ENCODE assay signal across 10 cellular contexts in the genomic region with DNA sequence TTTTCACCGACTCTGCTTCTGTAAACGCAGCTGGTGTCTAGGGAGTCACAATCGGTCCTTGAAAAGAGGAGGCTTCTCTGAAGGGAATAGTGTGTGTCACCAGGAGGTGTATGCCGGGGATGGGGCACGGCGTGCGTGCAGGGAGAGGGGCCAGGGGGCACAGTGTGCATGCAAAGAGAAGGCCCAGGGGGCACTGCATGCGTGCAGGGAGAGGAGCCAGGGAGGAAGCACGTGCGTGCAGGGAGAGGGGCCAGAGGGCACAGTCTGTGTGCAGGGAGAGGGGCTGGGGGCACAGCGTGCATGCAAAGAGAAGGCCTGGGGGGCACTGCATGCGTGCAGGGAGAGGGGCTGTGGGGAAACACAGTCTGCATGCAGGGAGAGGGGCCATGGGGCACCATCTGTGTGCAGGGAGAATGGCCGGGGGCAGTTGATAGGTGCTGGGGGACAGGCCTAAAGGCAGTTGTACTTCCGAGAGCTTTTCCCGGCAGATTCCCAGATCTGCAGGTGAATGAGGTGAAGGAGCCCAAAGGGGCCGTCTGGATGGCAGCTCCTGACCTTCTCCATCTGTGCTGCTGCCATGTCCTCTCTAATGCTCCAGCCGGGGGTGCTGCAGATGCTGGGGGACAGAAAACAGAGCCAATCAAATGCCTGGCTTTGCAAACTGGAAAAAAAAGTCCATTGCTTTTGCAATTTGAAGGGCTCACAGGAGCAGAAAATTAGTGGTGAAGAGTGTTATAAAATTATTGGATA. TPM values are rescaled to one million over a fixed set of nuclear protein-coding genes. Genes with fewer than 3 reads are reported as not detected.
DNase-seq lines count a peak whose midpoint lies in the region; ATAC-seq and TF ChIP-seq lines count a peak whose summit lies in the region.
"Had no signal": no experiment of that assay in that cellular context is flagged by ENCODE, and none has a peak within 500 bp of the region (broad histone marks: within the 10 kb centered on the region; RNA-seq: fewer than 3 reads in every experiment).

No MANE protein-coding gene starts in this region.

- no peak overlapping the region for H3K9ac ChIP-seq in MM.1S (ENCODE audit: low read length)
- H3K9ac ChIP-seq: parathyroid adenoma had no signal

- H3K4me2 ChIP-seq in MM.1S (ENCODE audit: low read depth, low read length): no peak overlapping the region

- intact Hi-C loops in CD4-positive, alpha-beta memory T cell (cut with micrococcal nuclease): no loop called here

- no peak overlapping the region for H3K27ac ChIP-seq in CD8-positive, alpha-beta memory T cell (ENCODE audit: low read depth, low read length)
- peak overlapping the region; percentile 57 to 85 for H3K27ac ChIP-seq in lung (ENCODE audit: low read depth in 1 of 2, low read length in 1 of 2)
- no peak overlapping the region for H3K27ac ChIP-seq in CD4-positive, alpha-beta memory T cell (ENCODE audit: low read depth, low read length)
- H3K27ac ChIP-seq in MM.1S (ENCODE audit: low read length): no peak overlapping the region
- H3K27ac ChIP-seq: SJSA1 had no signal

- H3K4me3 ChIP-seq in CD8-positive, alpha-beta memory T cell (ENCODE audit: low read length): no peak overlapping the region
- H3K4me3 ChIP-seq in lung (no peak overlapping the region), MM.1S (ENCODE audit: low read length) (no peak overlapping the region)
- no peak overlapping the region for H3K4me3 ChIP-seq in CD4-positive, alpha-beta memory T cell (ENCODE audit: low read length in 2 of 2)
- H3K4me3 ChIP-seq: SJSA1 had no signal

- H3K79me2 ChIP-seq in MM.1S (ENCODE audit: low read length): peaks cover 64% of the 10 kb centered on the region

- H3K4me1 ChIP-seq in CD8-positive, alpha-beta memory T cell (ENCODE audit: insufficient read depth, low read length): peaks cover 14% of the 10 kb centered on the region
- H3K4me1 ChIP-seq in lung (ENCODE audit: control insufficient read depth in 2 of 2, insufficient read depth in 2 of 2, low read length in 2 of 2): peaks cover 10 to 31% of the 10 kb centered on the region in 2 donors
- peaks cover 20% of the 10 kb centered on the region for H3K4me1 ChIP-seq in CD4-positive, alpha-beta memory T cell (ENCODE audit: insufficient read depth, low read length)
- no peaks in the 10 kb centered on the region for H3K4me1 ChIP-seq in MM.1S (ENCODE audit: low read length)

- POLR2A ChIA-PET in CD8-positive, alpha-beta memory T cell (lab: Charles Lee): no interaction called here
- POLR2A ChIA-PET in CD4-positive, alpha-beta memory T cell (lab: Charles Lee; ENCODE audit: partially characterized antibody): interaction anchor here (1.2 kb wide), 1 partner anchor 37 kb away, joined by 3 read pairs; a partner anchor contains a TSS

- no peaks in the 10 kb centered on the region for H3K36me3 ChIP-seq in CD8-positive, alpha-beta memory T cell (ENCODE audit: insufficient read depth, low read length)
- peaks cover 0 to 8% of the 10 kb centered on the region in 2 donors for H3K36me3 ChIP-seq in lung (ENCODE audit: control insufficient read depth in 2 of 2, insufficient read depth in 2 of 2, low read length in 2 of 2)
- H3K36me3 ChIP-seq in CD4-positive, alpha-beta memory T cell (ENCODE audit: insufficient read depth, low read length): no peaks in the 10 kb centered on the region
- H3K36me3 ChIP-seq in MM.1S (replicated peaks; ENCODE audit: insufficient read depth, low read length): no peaks in the 10 kb centered on the region
- H3K36me3 ChIP-seq: SJSA1 had no signal

- no peaks in the 10 kb centered on the region for H3K9me2 ChIP-seq in MM.1S (replicated peaks; ENCODE audit: insufficient read depth, low read length)

- DNase-seq in CD8-positive, alpha-beta memory T cell: no peak
- peak; percentile 83 for DNase-seq in SHP77 treated with DMSO at 0.1 percent for 48 hours (lab: John Stamatoyannopoulos, UW)
- no peak for DNase-seq in lung (ENCODE audit: low spot score)
- no peak for DNase-seq in CD4-positive, alpha-beta memory T cell
- DNase-seq in MM.1S: no peak

- TF ChIP-seq CTCF in lung (IDR thresholded peaks at IDR 0.05; ENCODE audit: control extremely low read depth, extremely low read depth) (no peak), MM.1S (IDR thresholded peaks at IDR 0.05; ENCODE audit: low read length) (no peak)

- no peaks in the 10 kb centered on the region for H4K20me1 ChIP-seq in MM.1S (ENCODE audit: insufficient read depth, low read length)

- H3K4me1 Mint-ChIP-seq in CD8-positive, alpha-beta memory T cell: peaks cover 22 to 46% (median 31%) of the 10 kb centered on the region in 3 donors
- H3K4me1 Mint-ChIP-seq in CD4-positive, alpha-beta memory T cell: peaks cover 26 to 63% (median 47%) of the 10 kb centered on the region in 4 donors
- H3K4me1 Mint-ChIP-seq in stimulated activated memory B cell treated with anti-CD40 and anti-IgM and Interleukin-4, amounts not matched to agents 10 μg/mL and 1 μg/mL and 100 μg/mL, for 72 hours: peaks cover 7% of the 10 kb centered on the region

- no peaks in the 10 kb centered on the region for H3K9me3 ChIP-seq in CD8-positive, alpha-beta memory T cell (ENCODE audit: low read length)
- H3K9me3 ChIP-seq in lung (ENCODE audit: control insufficient read depth in 2 of 2, insufficient read depth in 1 of 2, low read length in 1 of 2) (no peaks in the 10 kb centered on the region), MM.1S (replicated peaks; ENCODE audit: insufficient read depth, low read length) (no peaks in the 10 kb centered on the region)
- H3K9me3 ChIP-seq in CD4-positive, alpha-beta memory T cell (ENCODE audit: control insufficient read depth in 1 of 2, low read length in 2 of 2): no peaks in the 10 kb centered on the region
- H3K9me3 ChIP-seq: SJSA1 had no signal

- WGBS in lung, 2 donors: 49 to 65% methylated on average over 17 of the region's 17 CpGs

- no peaks in the 10 kb centered on the region for H3K9me3 Mint-ChIP-seq in CD8-positive, alpha-beta memory T cell
- H3K9me3 Mint-ChIP-seq in CD4-positive, alpha-beta memory T cell: no peaks in the 10 kb centered on the region
- no peaks in the 10 kb centered on the region for H3K9me3 Mint-ChIP-seq in stimulated activated memory B cell treated with anti-CD40 and anti-IgM and Interleukin-4, amounts not matched to agents 10 μg/mL and 1 μg/mL and 100 μg/mL, for 72 hours

- CTCF ChIA-PET in CD8-positive, alpha-beta memory T cell (lab: Charles Lee): no interaction called here
- CTCF ChIA-PET in CD4-positive, alpha-beta memory T cell (lab: Charles Lee; ENCODE audit: partially characterized antibody): no interaction called here

- H3K27me3 ChIP-seq in CD8-positive, alpha-beta memory T cell (ENCODE audit: insufficient read depth, low read length, poor library complexity, severe bottlenecking): no peaks in the 10 kb centered on the region
- H3K27me3 ChIP-seq in lung (ENCODE audit: control insufficient read depth, insufficient read depth) (no peaks in the 10 kb centered on the region), MM.1S (replicated peaks; ENCODE audit: insufficient read depth, low read length) (no peaks in the 10 kb centered on the region)
- H3K27me3 ChIP-seq in CD4-positive, alpha-beta memory T cell (ENCODE audit: insufficient read depth, low read length): no peaks in the 10 kb centered on the region
- H3K27me3 ChIP-seq: SJSA1 had no signal

- peak overlapping the region in 4 of 7 donors; percentile 2 to 55 (median 28) for H3K4me3 Mint-ChIP-seq in CD8-positive, alpha-beta memory T cell
- H3K4me3 Mint-ChIP-seq in CD4-positive, alpha-beta memory T cell: peak overlapping the region in 2 of 8 donors; percentile 38 to 69
- no peak overlapping the region for H3K4me3 Mint-ChIP-seq in stimulated activated memory B cell treated with anti-CD40 and anti-IgM and Interleukin-4, amounts not matched to agents 10 μg/mL and 1 μg/mL and 100 μg/mL, for 72 hours

- peaks cover 0 to 1% of the 10 kb centered on the region in 2 donors for H3K27me3 Mint-ChIP-seq in CD8-positive, alpha-beta memory T cell
- no peaks in the 10 kb centered on the region for H3K27me3 Mint-ChIP-seq in CD4-positive, alpha-beta memory T cell
- no peaks in the 10 kb centered on the region for H3K27me3 Mint-ChIP-seq in stimulated activated memory B cell treated with anti-CD40 and anti-IgM and Interleukin-4, amounts not matched to agents 10 μg/mL and 1 μg/mL and 100 μg/mL, for 72 hours

- no peaks in the 10 kb centered on the region for H3F3A ChIP-seq in MM.1S (ENCODE audit: insufficient read depth, low read length)

- H2AFZ ChIP-seq in MM.1S (ENCODE audit: low read length): no peak overlapping the region
- H2AFZ ChIP-seq: parathyroid adenoma had no signal

- H3K27ac Mint-ChIP-seq in CD8-positive, alpha-beta memory T cell: peak overlapping the region in 2 of 8 donors; percentile 23 to 47
- H3K27ac Mint-ChIP-seq in CD4-positive, alpha-beta memory T cell: peak overlapping the region in 3 of 7 donors; percentile 31 to 77 (median 44)
- no peak overlapping the region for H3K27ac Mint-ChIP-seq in stimulated activated memory B cell treated with anti-CD40 and anti-IgM and Interleukin-4, amounts not matched to agents 10 μg/mL and 1 μg/mL and 100 μg/mL, for 72 hours

- H3K36me3 Mint-ChIP-seq in CD8-positive, alpha-beta memory T cell: no peaks in the 10 kb centered on the region
- H3K36me3 Mint-ChIP-seq in CD4-positive, alpha-beta memory T cell: peaks cover 0 to 3% of the 10 kb centered on the region in 2 donors
- H3K36me3 Mint-ChIP-seq in stimulated activated memory B cell treated with anti-CD40 and anti-IgM and Interleukin-4, amounts not matched to agents 10 μg/mL and 1 μg/mL and 100 μg/mL, for 72 hours: peaks cover 11% of the 10 kb centered on the region

- ATAC-seq in GM21360 (IDR thresholded peaks at IDR 0.05; ENCODE audit: unreplicated experiment) (peak; percentile 28), lung (ENCODE audit: insufficient read depth, low FRiP score) (no peak), HG03135 (IDR thresholded peaks at IDR 0.05; ENCODE audit: unreplicated experiment) (no peak)
- no peak for ATAC-seq in stimulated activated memory B cell treated with anti-CD40 and anti-IgM and Interleukin-4, amounts not matched to agents 10 μg/mL and 1 μg/mL and 100 μg/mL, for 72 hours

RNA-seq across cellular contexts. Expression of a gene that starts 36.4 kb away (rescaled TPM):
- 10 to 100 TPM; 34.0 to 34.6 TPM for total RNA-seq in CD8-positive, alpha-beta memory T cell
- 4.5 TPM for polyA plus RNA-seq in CD8-positive, alpha-beta memory T cell
- total RNA-seq in lung: 100 to 1,000 TPM; 262 to 317 TPM
- 10 to 100 TPM; 46.3 to 62.9 TPM for polyA plus RNA-seq in lung
- total RNA-seq in CD4-positive, alpha-beta memory T cell: 10 to 100 TPM; 50.2 to 50.5 TPM
- polyA plus RNA-seq in CD4-positive, alpha-beta memory T cell: 10 to 100 TPM in 1 of 2 donors, 1 to 10 TPM in 1; 1.1 to 11.2 TPM

Comparison
In these comparisons a context has a peak if more than half of its experiments do, and no peak if none do; other contexts are left out.
1. H3K27ac ChIP-seq: peak in lung (2 of 2); none in CD8-positive, alpha-beta memory T cell (single experiment), CD4-positive, alpha-beta memory T cell (single experiment) and MM.1S (single experiment).
2. RNA of a gene that starts 36.4 kb away (total RNA-seq): 262 to 317 TPM in lung; 50.2 to 50.5 TPM in CD4-positive, alpha-beta memory T cell and 34.0 to 34.6 TPM in CD8-positive, alpha-beta memory T cell; every median in the first group is over 4 times any median in the second.